In genomic region chr6:21745543-21746337, GRCh38 we compare ENCODE assay signal across 19 cellular contexts.
"Had no signal": no experiment of that assay in that cellular context is flagged by ENCODE, and none has a peak within 500 bp of the region (broad histone marks: within the 10 kb centered on the region; RNA-seq: fewer than 3 reads in every experiment).

No MANE protein-coding gene starts in this region.

- H3K27ac Mint-ChIP-seq: naive thymus-derived CD8-positive, alpha-beta T cell; stimulated activated naive B cell treated with anti-CD40 and anti-IgM and Interleukin-4, amounts not matched to agents 10 μg/mL and 1 μg/mL and 100 μg/mL, for 72 hours had no signal

- ATAC-seq: activated CD4-positive, CD25-positive, alpha-beta regulatory T cell treated with anti-CD3 and anti-CD28 coated beads, Interleukin-2, amount 50 U/mL, for 24 hours; activated T-cell treated with anti-CD3 and anti-CD28 coated beads, Interleukin-2, amount 50 U/mL, for 4 hours; left cardiac atrium; naive thymus-derived CD8-positive, alpha-beta T cell; pancreas; stimulated activated naive B cell treated with anti-CD40 and anti-IgM and Interleukin-4, amounts not matched to agents 10 μg/mL and 1 μg/mL and 100 μg/mL, for 72 hours had no signal

- H3K27me3 ChIP-seq: ascending aorta, breast epithelium, esophagus squamous epithelium, neutrophil, pancreas, sigmoid colon had no signal

- DNase-seq: activated CD4-positive, alpha-beta T cell treated with anti-CD3 and anti-CD28 coated beads, Interleukin-2, amount 50 U/mL, for 1 hour; activated CD8-positive, alpha-beta memory T cell treated with anti-CD3 and anti-CD28 coated beads, Interleukin-2, amount 50 U/mL, for 4 hours; activated effector memory CD4-positive, alpha-beta T cell treated with Interleukin-2 at 50 U/mL for 16 hours; activated naive CD4-positive, alpha-beta T cell treated with anti-CD3 and anti-CD28 coated beads, Interleukin-2, amount 50 U/mL, for 16 hours; activated T-cell treated with anti-CD3 and anti-CD28 coated beads, Interleukin-2, amount 50 U/mL, for 4 hours; cortex of kidney; effector CD8-positive, alpha-beta T cell; esophagus squamous epithelium; left cardiac atrium; naive thymus-derived CD8-positive, alpha-beta T cell; pancreas; sigmoid colon; stimulated activated CD4-positive, alpha-beta T cell treated with anti-CD3 and anti-CD28 coated beads, Interleukin-4, amount 100 ng/mL, for 4 hours; stimulated activated naive B cell treated with anti-CD40 and anti-IgM and Interleukin-4, amounts not matched to agents 10 μg/mL and 1 μg/mL and 100 μg/mL, for 72 hours had no signal

- H3K36me3 Mint-ChIP-seq: naive thymus-derived CD8-positive, alpha-beta T cell; stimulated activated naive B cell treated with anti-CD40 and anti-IgM and Interleukin-4, amounts not matched to agents 10 μg/mL and 1 μg/mL and 100 μg/mL, for 72 hours had no signal

- H3K9me3 Mint-ChIP-seq: activated T-cell treated with anti-CD3 and anti-CD28 coated beads, Interleukin-2, amount 50 U/mL, for 4 hours; naive thymus-derived CD8-positive, alpha-beta T cell; stimulated activated naive B cell treated with anti-CD40 and anti-IgM and Interleukin-4, amounts not matched to agents 10 μg/mL and 1 μg/mL and 100 μg/mL, for 72 hours had no signal

- H3K27ac ChIP-seq: ascending aorta, breast epithelium, esophagus squamous epithelium, neutrophil, pancreas, thoracic aorta had no signal

- H3K36me3 ChIP-seq: ascending aorta, breast epithelium, esophagus squamous epithelium, neutrophil, pancreas, sigmoid colon, thoracic aorta had no signal

- H3K4me1 ChIP-seq: breast epithelium had no signal

- H3K4me3 ChIP-seq: ascending aorta, breast epithelium, esophagus squamous epithelium, pancreas, sigmoid colon, thoracic aorta had no signal

- H3K4me3 Mint-ChIP-seq: activated T-cell treated with anti-CD3 and anti-CD28 coated beads, Interleukin-2, amount 50 U/mL, for 4 hours; naive thymus-derived CD8-positive, alpha-beta T cell; stimulated activated naive B cell treated with anti-CD40 and anti-IgM and Interleukin-4, amounts not matched to agents 10 μg/mL and 1 μg/mL and 100 μg/mL, for 72 hours had no signal

- H3K9me3 ChIP-seq: ascending aorta, breast epithelium, esophagus squamous epithelium, neutrophil, pancreas, sigmoid colon, thoracic aorta had no signal

- H3K4me1 Mint-ChIP-seq: naive thymus-derived CD8-positive, alpha-beta T cell had no signal
